ENCODE assay signal across 16 cellular contexts in genomic region chr11:409008-409599, GRCh38. TPM values are rescaled to one million over a fixed set of nuclear protein-coding genes. Genes with fewer than 3 reads are reported as not detected.
"Had no signal": no experiment of that assay in that cellular context is flagged by ENCODE, and none has a peak within 500 bp of the region (broad histone marks: within the 10 kb centered on the region; RNA-seq: fewer than 3 reads in every experiment).

No MANE protein-coding gene starts in this region.

- H3K36me3 ChIP-seq: ascending aorta had no signal

- H3K27me3 ChIP-seq: ascending aorta, testis had no signal

- FAIRE-seq: endometrium, frontal cortex, small intestine had no signal

- H3K4me3 ChIP-seq: ascending aorta, coronary artery, testis had no signal

- H3K9me3 ChIP-seq: ascending aorta, testis had no signal

- ATAC-seq: activated CD8-positive, alpha-beta T cell treated with anti-CD3 and anti-CD28 coated beads, Interleukin-2, amount 10 ng/mL, durations not matched to agents 7 days and 5 days; T-cell had no signal

- H3K27ac ChIP-seq: ascending aorta, coronary artery, testis had no signal

- DNase-seq: activated B cell treated with CpG ODN at 0.5 μM for 24 hours; activated CD4-positive, alpha-beta T cell treated with anti-CD3 and anti-CD28 coated beads, Interleukin-2, amount 10 ng/mL, durations not matched to agents 24 days and 14 days; activated CD8-positive, alpha-beta T cell treated with anti-CD3 and anti-CD28 coated beads, Interleukin-2, amount 10 ng/mL, durations not matched to agents 7 days and 5 days; activated naive CD4-positive, alpha-beta T cell treated with anti-CD3 and anti-CD28 coated beads for 36 hours; activated T-cell treated with anti-CD3 and anti-CD28 coated beads, Interleukin-2, amount 50 U/mL, for 24 hours; erythroblast; head of caudate nucleus; occipital lobe; small intestine; stimulated activated CD4-positive, alpha-beta T cell treated with anti-CD3 and anti-CD28 coated beads, Interleukin-4, amount 100 ng/mL, for 1 hour; T-cell; testis had no signal

RNA-seq across cellular contexts. Expression of gene PKP3, which starts 15.1 kb away (rescaled TPM):
- total RNA-seq: activated CD4-positive, alpha-beta T cell treated with anti-CD3 and anti-CD28 coated beads, Interleukin-2, amount 10 ng/mL, durations not matched to agents 24 days and 14 days; activated naive CD4-positive, alpha-beta T cell treated with anti-CD3 and anti-CD28 coated beads for 36 hours; ascending aorta; frontal cortex had no signal

RNA-seq across cellular contexts. Expression of gene ANO9, which starts 32.7 kb away (rescaled TPM):
- total RNA-seq: frontal cortex, occipital lobe had no signal

RNA-seq across cellular contexts. Expression of gene B4GALNT4, which starts 39.8 kb away (rescaled TPM):
- total RNA-seq: activated B cell treated with CpG ODN at 0.5 μM for 24 hours, ascending aorta had no signal
